14 cellular contexts compared by ENCODE assay signal in genomic region chr6:20681243-20681684, GRCh38.
A peak's percentile ranks its signal among the peaks of the same experiment; 100 is the strongest.
DNase-seq lines count a peak whose midpoint lies in the region; ATAC-seq, FAIRE-seq and TF ChIP-seq lines count a peak whose summit lies in the region.
"Had no signal": no experiment of that assay in that cellular context is flagged by ENCODE, and none has a peak within 500 bp of the region (broad histone marks: within the 10 kb centered on the region; RNA-seq: fewer than 3 reads in every experiment).

No MANE protein-coding gene starts in this region.

- H3K9me3 ChIP-seq in adipocyte (ENCODE audit: control insufficient read depth, low read length), result no peaks in the 10 kb centered on the region
- H3K9me3 ChIP-seq: heart left ventricle, testis had no signal

- H3K9ac ChIP-seq in adipocyte (ENCODE audit: low read length), result no peak overlapping the region

- H3K4me1 ChIP-seq in adipocyte (ENCODE audit: control insufficient read depth, insufficient read depth, low read length), result peaks cover 8% of the 10 kb centered on the region
- H3K4me1 ChIP-seq: testis had no signal

- H3K27me3 ChIP-seq in adipocyte (replicated peaks; ENCODE audit: control insufficient read depth, insufficient read depth, low read length), result no peaks in the 10 kb centered on the region
- H3K27me3 ChIP-seq: heart left ventricle, testis had no signal

- no peaks in the 10 kb centered on the region for H3K36me3 ChIP-seq in adipocyte (ENCODE audit: control insufficient read depth, insufficient read depth, low read length, severe bottlenecking)
- H3K36me3 ChIP-seq: heart left ventricle had no signal

- FAIRE-seq in GM12891 (lab: Jason Lieb, UNC), result peak; percentile 79

- ATAC-seq in GM21381 (IDR thresholded peaks at IDR 0.05; ENCODE audit: unreplicated experiment) (peak; percentile 34), HG03196 (IDR thresholded peaks at IDR 0.05; ENCODE audit: unreplicated experiment) (peak; percentile 32)
- ATAC-seq: heart left ventricle had no signal

- DNase-seq in GM12891 (ENCODE audit: insufficient read length, low spot score) (no peak), adipocyte (ENCODE audit: low read depth) (no peak), HK-2 (ENCODE audit: unreplicated experiment) (no peak), cerebellar nuclear complex (lab: John Stamatoyannopoulos, UW) (no peak), kidney tubule cell (ENCODE audit: low spot score) (no peak), glomerular visceral epithelial cell (ENCODE audit: extremely low spot score) (no peak)
- DNase-seq: activated T-cell treated with anti-CD3 and anti-CD28 coated beads for 4 hours; CD4-positive, alpha-beta memory T cell; heart left ventricle; NCI-H1694 treated with DMSO at 0.1 percent for 48 hours; SW 1271; testis had no signal

- no peak for TF ChIP-seq POLR2A in GM12891 (IDR thresholded peaks at IDR 0.05; ENCODE audit: low read depth, low read length)

- peak overlapping the region; percentile 25 for H3K4me3 ChIP-seq in adipocyte (ENCODE audit: low read length)
- H3K4me3 ChIP-seq: heart left ventricle, testis had no signal

TF ChIP-seq in GM12891, 5 proteins besides CTCF, POLR2A, EP300 and RAD21:
- TF ChIP-seq POLR2AphosphoS5 (IDR thresholded peaks at IDR 0.05; ENCODE audit: low read depth, low read length), result no peak
- TF ChIP-seq PAX5 (IDR thresholded peaks at IDR 0.05; ENCODE audit: insufficient read depth, low read length, severe bottlenecking), result no peak
- no peak for TF ChIP-seq SPI1 (IDR thresholded peaks at IDR 0.05; ENCODE audit: low read depth, low read length)
- TF ChIP-seq TAF1 (IDR thresholded peaks at IDR 0.05; ENCODE audit: low read depth, low read length), result no peak
- TF ChIP-seq POU2F2 (IDR thresholded peaks at IDR 0.05; ENCODE audit: low read depth, low read length), result no peak
